ENCODE assay signal across 1 cellular context in genomic region chr3:44439499-44440295, GRCh38.
TF ChIP-seq lines count a peak whose summit lies in the region.

No MANE protein-coding gene starts in this region.

TF ChIP-seq in GM12878, 131 proteins besides CTCF, POLR2A, EP300 and RAD21 (continued from another document and continues in another):
- no peak; the same call in 1 of the 2 replicates for TF ChIP-seq ZBTB40 (IDR thresholded peaks at IDR 0.05; ENCODE audit: borderline replicate concordance)
- peak; percentile 32; the same call in 1 of the 2 replicates for TF ChIP-seq GABPA (IDR thresholded peaks at IDR 0.05; ENCODE audit: low read depth)
- TF ChIP-seq ZNF274 (IDR thresholded peaks at IDR 0.05; ENCODE audit: insufficient read depth, insufficient read length) = no peak
- TF ChIP-seq ESRRA (IDR thresholded peaks at IDR 0.05; ENCODE audit: low read length) = no peak
- peak; percentile 68 for TF ChIP-seq ATF2 (IDR thresholded peaks at IDR 0.05; ENCODE audit: low read length)
- no peak for TF ChIP-seq USF2 (IDR thresholded peaks at IDR 0.05; ENCODE audit: borderline replicate concordance, low read depth, low read length)
- TF ChIP-seq ZNF384 (IDR thresholded peaks at IDR 0.05; ENCODE audit: borderline replicate concordance, low read depth, low read length) = no peak; the same call in 1 of the 2 replicates
- no peak for TF ChIP-seq STAT1 (conservative IDR thresholded peaks at IDR 0.05)
- no peak for TF ChIP-seq RB1 (IDR thresholded peaks at IDR 0.05; ENCODE audit: borderline replicate concordance)
- no peak for TF ChIP-seq PRDM15 (CRISPR knock-in tag; IDR thresholded peaks at IDR 0.05)
- no peak for TF ChIP-seq SUZ12 (IDR thresholded peaks at IDR 0.05; ENCODE audit: unreplicated experiment)
- TF ChIP-seq PML (IDR thresholded peaks at IDR 0.05; ENCODE audit: low read length) = 0 out of 2 replicates have a peak, but pooled peaks have one; percentile 26
- TF ChIP-seq NR2C2 (IDR thresholded peaks at IDR 0.05; ENCODE audit: borderline replicate concordance, control insufficient read depth, insufficient read length, low read depth) = no peak
- no peak for TF ChIP-seq JUND (IDR thresholded peaks at IDR 0.05; ENCODE audit: low read depth, low read length)
- TF ChIP-seq DPF2 (IDR thresholded peaks at IDR 0.05) = peak; percentile 72
- TF ChIP-seq HCFC1 (IDR thresholded peaks at IDR 0.05; ENCODE audit: low read length) = no peak
- TF ChIP-seq RELB (IDR thresholded peaks at IDR 0.05; ENCODE audit: low read depth) = peak; percentile 89
- TF ChIP-seq SP1 (IDR thresholded peaks at IDR 0.05; ENCODE audit: low read depth, low read length) = peak; percentile 69
- TF ChIP-seq CEBPZ (IDR thresholded peaks at IDR 0.05; ENCODE audit: low read depth, low read length) = no peak
- TF ChIP-seq JUNB (IDR thresholded peaks at IDR 0.05) = no peak
- TF ChIP-seq MAX (IDR thresholded peaks at IDR 0.05; ENCODE audit: low read depth, low read length) = no peak
- TF ChIP-seq TCF12 (IDR thresholded peaks at IDR 0.05; ENCODE audit: low read depth, low read length) = 0 out of 2 replicates have a peak, but pooled peaks have one; percentile 24
- no peak for TF ChIP-seq ZNF592 (IDR thresholded peaks at IDR 0.05)
- peak; percentile 69; the same call in 1 of the 2 replicates for TF ChIP-seq POLR2AphosphoS5 (IDR thresholded peaks at IDR 0.05; ENCODE audit: low read length)
- TF ChIP-seq ETV6 (conservative IDR thresholded peaks at IDR 0.05 in 1 of 2, IDR thresholded peaks at IDR 0.05 in 1 of 2; ENCODE audit: borderline replicate concordance in 1 of 2, low read depth in 1 of 2) = peak in 1 of 2 experiments; percentile 78; a peak in 2 of 4 replicates
- no peak for TF ChIP-seq NRF1 (conservative IDR thresholded peaks at IDR 0.05; ENCODE audit: low read depth, low read length)
- TF ChIP-seq SRF (IDR thresholded peaks at IDR 0.05; ENCODE audit: low read depth in 2 of 2, low read length in 2 of 2) = no peak
- TF ChIP-seq RUNX3 (IDR thresholded peaks at IDR 0.05; ENCODE audit: low read length) = peak; percentile 97
- TF ChIP-seq MLLT1 (IDR thresholded peaks at IDR 0.05) = peak; percentile 45
